In genomic region chr17:27398691-27399090, GRCh38 we compare ENCODE assay signal across 21 cellular contexts.
"Had no signal": no experiment of that assay in that cellular context is flagged by ENCODE, and none has a peak within 500 bp of the region (broad histone marks: within the 10 kb centered on the region; RNA-seq: fewer than 3 reads in every experiment).

No MANE protein-coding gene starts in this region.

- H3K4me2 ChIP-seq: KMS-11, SK-N-SH had no signal

- DNase-seq: IMR-90, MV-4-11, NCI-H1048, NCI-H1105, NCI-H1417, NCI-H1436 treated with DMSO at 0.1 percent for 48 hours, NCI-H1694, NCI-H187 treated with DMSO at 0.1 percent for 48 hours, NCI-H2029 treated with DMSO at 0.1 percent for 48 hours, NCI-H2171 treated with DMSO at 0.1 percent for 48 hours, NCI-H345, NCI-H446 treated with DMSO at 0.1 percent for 48 hours, NCI-H510A treated with DMSO at 0.1 percent for 48 hours, NCI-H526, NCI-H748 treated with DMSO at 0.1 percent for 48 hours, SHP77, SK-N-SH had no signal

- H3K27ac ChIP-seq: KMS-11, RWPE1 had no signal

- H3K9me3 ChIP-seq: SK-N-SH had no signal

- ATAC-seq: HepG2, Panc1 had no signal

- H3K9ac ChIP-seq: KMS-11, SK-N-SH had no signal

- H3K9me2 ChIP-seq: SK-N-SH had no signal
